In genomic region chrX:50082741-50083140, GRCh38 we compare ENCODE assay signal across 28 cellular contexts.
"Had no signal": no experiment of that assay in that cellular context is flagged by ENCODE, and none has a peak within 500 bp of the region (broad histone marks: within the 10 kb centered on the region; RNA-seq: fewer than 3 reads in every experiment).

No MANE protein-coding gene starts in this region.

- H3K4me1 ChIP-seq: adrenal gland, body of pancreas, esophagus squamous epithelium, gastroesophageal sphincter had no signal

- FAIRE-seq: endometrium, endothelial cell of umbilical vein had no signal

- H3K4me3 ChIP-seq: adrenal gland, body of pancreas, esophagus squamous epithelium, gastroesophageal sphincter had no signal

- ATAC-seq: activated CD4-positive, alpha-beta T cell treated with anti-CD3 and anti-CD28 coated beads for 36 hours; activated CD8-positive, alpha-beta memory T cell treated with anti-CD3 and anti-CD28 coated beads, Interleukin-2, amount 10 ng/mL, durations not matched to agents 7 days and 5 days; activated CD8-positive, alpha-beta T cell treated with anti-CD3 and anti-CD28 coated beads, Interleukin-2, amount 10 ng/mL, durations not matched to agents 7 days and 5 days; activated naive CD8-positive, alpha-beta T cell treated with anti-CD3 and anti-CD28 coated beads, Interleukin-2, amount 50 U/mL, for 24 hours; body of pancreas; gastroesophageal sphincter had no signal

- H3K27ac ChIP-seq: adrenal gland, body of pancreas, epithelial cell of prostate, esophagus squamous epithelium, gastroesophageal sphincter had no signal

- H3K9me3 ChIP-seq: adrenal gland, body of pancreas, esophagus squamous epithelium, gastroesophageal sphincter had no signal

- H3K27me3 ChIP-seq: body of pancreas, esophagus squamous epithelium, gastroesophageal sphincter had no signal

- DNase-seq: activated CD4-positive, alpha-beta T cell treated with anti-CD3 and anti-CD28 coated beads for 36 hours; activated CD4-positive, alpha-beta T cell treated with anti-CD3 and anti-CD28 coated beads, Interleukin-2, amount 10 ng/mL, durations not matched to agents 7 days and 5 days; activated CD4-positive, alpha-beta T cell treated with anti-CD3 and anti-CD28 coated beads, Interleukin-2, amount 50 U/mL, for 4 hours; activated CD4-positive, CD25-positive, alpha-beta regulatory T cell; activated CD4-positive, CD25-positive, alpha-beta regulatory T cell treated with anti-CD3 and anti-CD28 coated beads, Interleukin-2, amount 50 U/mL, for 72 hours; activated CD8-positive, alpha-beta memory T cell treated with anti-CD3 and anti-CD28 coated beads, Interleukin-2, amount 10 ng/mL, durations not matched to agents 7 days and 5 days; activated CD8-positive, alpha-beta memory T cell treated with anti-CD3 and anti-CD28 coated beads, Interleukin-2, amount 50 U/mL, for 4 hours; activated CD8-positive, alpha-beta T cell treated with anti-CD3 and anti-CD28 coated beads, Interleukin-2, amount 10 ng/mL, durations not matched to agents 7 days and 5 days; activated effector memory CD4-positive, alpha-beta T cell treated with anti-CD3 and anti-CD28 coated beads, Interleukin-2, amount 50 U/mL, for 16 hours; activated naive CD4-positive, alpha-beta T cell treated with anti-CD3 and anti-CD28 coated beads for 36 hours; activated naive CD8-positive, alpha-beta T cell treated with anti-CD3 and anti-CD28 coated beads for 36 hours; activated naive CD8-positive, alpha-beta T cell treated with anti-CD3 and anti-CD28 coated beads, Interleukin-2, amount 50 U/mL, for 24 hours; activated T-cell treated with anti-CD3 and anti-CD28 coated beads, Interleukin-2, amount 50 U/mL, for 1 hour; activated T-cell treated with anti-CD3 and anti-CD28 coated beads, Interleukin-2, amount 50 U/mL, for 48 hours; adrenal gland; amygdala; aorta; body of pancreas; caudate nucleus; cortex of kidney; effector CD8-positive, alpha-beta T cell; esophagus squamous epithelium; foreskin melanocyte; T-helper 2 cell had no signal
